22 cellular contexts compared by ENCODE assay signal in the genomic region with DNA sequence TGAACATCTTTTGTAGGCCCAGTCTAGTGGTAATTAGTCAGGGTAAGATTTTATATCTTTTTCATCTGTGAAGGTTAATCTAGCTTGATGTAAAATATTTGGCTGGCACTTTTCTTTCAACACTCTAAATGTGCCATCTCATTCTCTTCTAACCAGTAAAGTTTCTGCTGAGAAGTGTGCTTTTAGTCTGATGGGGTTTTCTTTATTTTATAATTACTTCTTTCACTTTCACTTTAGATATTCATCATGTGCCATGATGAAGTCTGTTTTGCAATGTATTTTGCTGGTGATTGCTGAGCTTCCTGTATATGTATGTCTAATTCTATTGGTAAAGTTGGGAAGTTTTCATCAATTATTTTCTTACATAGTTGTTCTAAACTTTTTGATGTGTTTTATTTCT. TPM values are rescaled to one million over a fixed set of nuclear protein-coding genes. Genes with fewer than 3 reads are reported as not detected.
DNase-seq lines count a peak whose midpoint lies in the region; ATAC-seq, FAIRE-seq and TF ChIP-seq lines count a peak whose summit lies in the region.
"Had no signal": no experiment of that assay in that cellular context is flagged by ENCODE, and none has a peak within 500 bp of the region (broad histone marks: within the 10 kb centered on the region; RNA-seq: fewer than 3 reads in every experiment).

No MANE protein-coding gene starts in this region.

- peaks cover 44% of the 10 kb centered on the region for H3K36me3 Mint-ChIP-seq in CD8-positive, alpha-beta T cell

- H3K4me3 Mint-ChIP-seq in CD8-positive, alpha-beta T cell = peak overlapping the region; percentile 37
- H3K4me3 Mint-ChIP-seq: H9 had no signal

- TF ChIP-seq POLR2A in A549 (IDR thresholded peaks at IDR 0.05; ENCODE audit: low read length) (no peak), lower leg skin (IDR thresholded peaks at IDR 0.05) (no peak)

- peak; percentile 13 for FAIRE-seq in A549 (lab: Jason Lieb, UNC)
- FAIRE-seq: GM19239 had no signal

- TF ChIP-seq CTCF in A549 (IDR thresholded peaks at IDR 0.05) (no peak), lower leg skin (IDR thresholded peaks at IDR 0.05) (no peak)
- no peak for TF ChIP-seq CTCF in CD8-positive, alpha-beta T cell (IDR thresholded peaks at IDR 0.05)

- no peak overlapping the region for H3K4me2 ChIP-seq in A549

- CTCF ChIA-PET in A549 (lab: Yijun Ruan, JAX) = no interaction called here
- CTCF ChIA-PET in CD8-positive, alpha-beta T cell (lab: Charles Lee) = no interaction called here

- peaks cover 24% of the 10 kb centered on the region for H3K9me3 Mint-ChIP-seq in CD8-positive, alpha-beta T cell

- H3K36me3 ChIP-seq in CD8-positive, alpha-beta T cell (ENCODE audit: insufficient read depth, low read length) = no peaks in the 10 kb centered on the region
- H3K36me3 ChIP-seq: Peyer's patch had no signal

- H3K27ac Mint-ChIP-seq in CD8-positive, alpha-beta T cell = no peak overlapping the region
- H3K27ac Mint-ChIP-seq: H9 had no signal

- no peaks in the 10 kb centered on the region for H3K27me3 Mint-ChIP-seq in CD8-positive, alpha-beta T cell (ENCODE audit: low read depth)

- POLR2A ChIA-PET in A549 (lab: Yijun Ruan, JAX) = no interaction called here
- POLR2A ChIA-PET in CD8-positive, alpha-beta T cell (lab: Charles Lee) = no interaction called here

- H3K9me3 ChIP-seq in A549 = peaks cover 34% of the 10 kb centered on the region
- no peaks in the 10 kb centered on the region for H3K9me3 ChIP-seq in CD8-positive, alpha-beta T cell (ENCODE audit: low read length)

- ATAC-seq in A549 (no peak), HG03432 (IDR thresholded peaks at IDR 0.05; ENCODE audit: unreplicated experiment) (no peak)
- ATAC-seq in CD8-positive, alpha-beta T cell = no peak
- ATAC-seq: SK-N-SH treated with all-trans-retinoic acid at 6 μM for 48 hours had no signal

- DNase-seq in A549 (ENCODE audit: low read depth in 1 of 2, low spot score in 1 of 2) = no peak
- no peak for DNase-seq in CD8-positive, alpha-beta T cell
- DNase-seq in OCI-M1 (lab: John Stamatoyannopoulos, UW) = peak; percentile 85
- DNase-seq in fibroblast of peridontal ligament (ENCODE audit: extremely low read depth) = peak; percentile 8
- no peak for DNase-seq in Ammon's horn (ENCODE audit: low spot score)
- no peak for DNase-seq in NCI-H187 treated with DMSO at 0.1 percent for 48 hours (lab: John Stamatoyannopoulos, UW)
- DNase-seq in lower leg skin (ENCODE audit: low spot score in 2 of 2) = no peak
- DNase-seq: ACHN; AML-193; CD4-positive, CD25-positive, alpha-beta regulatory T cell; H9; NCI-H1417 treated with DMSO at 0.1 percent for 48 hours; NCI-H2029; NCI-H2171 treated with DMSO at 0.1 percent for 48 hours; NCI-H510A; NCI-H82; Peyer's patch; SHP77 treated with DMSO at 0.1 percent for 48 hours had no signal

- no peaks in the 10 kb centered on the region for H3K27me3 ChIP-seq in CD8-positive, alpha-beta T cell (ENCODE audit: insufficient read depth, low read length)
- H3K27me3 ChIP-seq: Peyer's patch had no signal

- H3K4me1 Mint-ChIP-seq in CD8-positive, alpha-beta T cell (ENCODE audit: low read depth) = peaks cover 8% of the 10 kb centered on the region
- H3K4me1 Mint-ChIP-seq: H9 had no signal

- H3K4me3 ChIP-seq in A549 = no peak overlapping the region
- no peak overlapping the region for H3K4me3 ChIP-seq in CD8-positive, alpha-beta T cell (ENCODE audit: low read depth, low read length)
- no peak overlapping the region for H3K4me3 ChIP-seq in lower leg skin (ENCODE audit: low read depth, poor library complexity, severe bottlenecking)
- H3K4me3 ChIP-seq: Peyer's patch had no signal

- no peaks in the 10 kb centered on the region for H3K4me1 ChIP-seq in A549
- no peaks in the 10 kb centered on the region for H3K4me1 ChIP-seq in CD8-positive, alpha-beta T cell (ENCODE audit: insufficient read depth, low read length)
- H3K4me1 ChIP-seq: Peyer's patch had no signal

- intact Hi-C loops in CD8-positive, alpha-beta T cell (cut with DNase I, micrococcal nuclease) = no loop called here
- intact Hi-C loops in lower leg skin (cut with DNase I; ENCODE audit: low total_unique reads) = no loop called here

- no peak for TF ChIP-seq EP300 in A549 (IDR thresholded peaks at IDR 0.05)

- no peak overlapping the region for H3K27ac ChIP-seq in A549
- no peak overlapping the region for H3K27ac ChIP-seq in CD8-positive, alpha-beta T cell (ENCODE audit: low read depth, low read length)
- H3K27ac ChIP-seq: HL-60, Peyer's patch had no signal

- no peak for TF ChIP-seq RAD21 in A549 (conservative IDR thresholded peaks at IDR 0.05 in 1 of 2, IDR thresholded peaks at IDR 0.05 in 1 of 2)

TF ChIP-seq in A549, 52 proteins besides CTCF, POLR2A, EP300 and RAD21 (continues in another document):
- TF ChIP-seq EHF (CRISPR knock-in tag; IDR thresholded peaks at IDR 0.05) (no peak), EHMT2 (IDR thresholded peaks at IDR 0.05; ENCODE audit: low read depth) (no peak), PHF8 (IDR thresholded peaks at IDR 0.05; ENCODE audit: borderline replicate concordance, low read depth) (no peak), FOSL2 (IDR thresholded peaks at IDR 0.05) (no peak), FOSL2 (CRISPR knock-in tag; IDR thresholded peaks at IDR 0.05) (no peak), RNF2 (IDR thresholded peaks at IDR 0.05; ENCODE audit: borderline replicate concordance, low read depth) (no peak), CHD2 (IDR thresholded peaks at IDR 0.05; ENCODE audit: low read length, partially characterized antibody) (no peak), KDM5A (IDR thresholded peaks at IDR 0.05) (no peak), RCOR1 (IDR thresholded peaks at IDR 0.05; ENCODE audit: low read depth, low read length) (no peak), JUN (IDR thresholded peaks at IDR 0.05) (no peak), HOXA7 (CRISPR knock-in tag; IDR thresholded peaks at IDR 0.05) (no peak)
- TF ChIP-seq, protein P1, sequence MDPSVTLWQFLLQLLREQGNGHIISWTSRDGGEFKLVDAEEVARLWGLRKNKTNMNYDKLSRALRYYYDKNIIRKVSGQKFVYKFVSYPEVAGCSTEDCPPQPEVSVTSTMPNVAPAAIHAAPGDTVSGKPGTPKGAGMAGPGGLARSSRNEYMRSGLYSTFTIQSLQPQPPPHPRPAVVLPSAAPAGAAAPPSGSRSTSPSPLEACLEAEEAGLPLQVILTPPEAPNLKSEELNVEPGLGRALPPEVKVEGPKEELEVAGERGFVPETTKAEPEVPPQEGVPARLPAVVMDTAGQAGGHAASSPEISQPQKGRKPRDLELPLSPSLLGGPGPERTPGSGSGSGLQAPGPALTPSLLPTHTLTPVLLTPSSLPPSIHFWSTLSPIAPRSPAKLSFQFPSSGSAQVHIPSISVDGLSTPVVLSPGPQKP (IDR thresholded peaks at IDR 0.05; ENCODE audit: low read depth, low read length) = no peak
- TF ChIP-seq, protein P2, sequence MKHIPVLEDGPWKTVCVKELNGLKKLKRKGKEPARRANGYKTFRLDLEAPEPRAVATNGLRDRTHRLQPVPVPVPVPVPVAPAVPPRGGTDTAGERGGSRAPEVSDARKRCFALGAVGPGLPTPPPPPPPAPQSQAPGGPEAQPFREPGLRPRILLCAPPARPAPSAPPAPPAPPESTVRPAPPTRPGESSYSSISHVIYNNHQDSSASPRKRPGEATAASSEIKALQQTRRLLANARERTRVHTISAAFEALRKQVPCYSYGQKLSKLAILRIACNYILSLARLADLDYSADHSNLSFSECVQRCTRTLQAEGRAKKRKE (CRISPR knock-in tag; IDR thresholded peaks at IDR 0.05; ENCODE audit: low read depth) = no peak
- TF ChIP-seq, protein P3, sequence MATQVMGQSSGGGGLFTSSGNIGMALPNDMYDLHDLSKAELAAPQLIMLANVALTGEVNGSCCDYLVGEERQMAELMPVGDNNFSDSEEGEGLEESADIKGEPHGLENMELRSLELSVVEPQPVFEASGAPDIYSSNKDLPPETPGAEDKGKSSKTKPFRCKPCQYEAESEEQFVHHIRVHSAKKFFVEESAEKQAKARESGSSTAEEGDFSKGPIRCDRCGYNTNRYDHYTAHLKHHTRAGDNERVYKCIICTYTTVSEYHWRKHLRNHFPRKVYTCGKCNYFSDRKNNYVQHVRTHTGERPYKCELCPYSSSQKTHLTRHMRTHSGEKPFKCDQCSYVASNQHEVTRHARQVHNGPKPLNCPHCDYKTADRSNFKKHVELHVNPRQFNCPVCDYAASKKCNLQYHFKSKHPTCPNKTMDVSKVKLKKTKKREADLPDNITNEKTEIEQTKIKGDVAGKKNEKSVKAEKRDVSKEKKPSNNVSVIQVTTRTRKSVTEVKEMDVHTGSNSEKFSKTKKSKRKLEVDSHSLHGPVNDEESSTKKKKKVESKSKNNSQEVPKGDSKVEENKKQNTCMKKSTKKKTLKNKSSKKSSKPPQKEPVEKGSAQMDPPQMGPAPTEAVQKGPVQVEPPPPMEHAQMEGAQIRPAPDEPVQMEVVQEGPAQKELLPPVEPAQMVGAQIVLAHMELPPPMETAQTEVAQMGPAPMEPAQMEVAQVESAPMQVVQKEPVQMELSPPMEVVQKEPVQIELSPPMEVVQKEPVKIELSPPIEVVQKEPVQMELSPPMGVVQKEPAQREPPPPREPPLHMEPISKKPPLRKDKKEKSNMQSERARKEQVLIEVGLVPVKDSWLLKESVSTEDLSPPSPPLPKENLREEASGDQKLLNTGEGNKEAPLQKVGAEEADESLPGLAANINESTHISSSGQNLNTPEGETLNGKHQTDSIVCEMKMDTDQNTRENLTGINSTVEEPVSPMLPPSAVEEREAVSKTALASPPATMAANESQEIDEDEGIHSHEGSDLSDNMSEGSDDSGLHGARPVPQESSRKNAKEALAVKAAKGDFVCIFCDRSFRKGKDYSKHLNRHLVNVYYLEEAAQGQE (IDR thresholded peaks at IDR 0.05) = no peak
- TF ChIP-seq, protein P4, sequence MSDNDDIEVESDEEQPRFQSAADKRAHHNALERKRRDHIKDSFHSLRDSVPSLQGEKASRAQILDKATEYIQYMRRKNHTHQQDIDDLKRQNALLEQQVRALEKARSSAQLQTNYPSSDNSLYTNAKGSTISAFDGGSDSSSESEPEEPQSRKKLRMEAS (IDR thresholded peaks at IDR 0.05) = no peak
- TF ChIP-seq, protein P5, sequence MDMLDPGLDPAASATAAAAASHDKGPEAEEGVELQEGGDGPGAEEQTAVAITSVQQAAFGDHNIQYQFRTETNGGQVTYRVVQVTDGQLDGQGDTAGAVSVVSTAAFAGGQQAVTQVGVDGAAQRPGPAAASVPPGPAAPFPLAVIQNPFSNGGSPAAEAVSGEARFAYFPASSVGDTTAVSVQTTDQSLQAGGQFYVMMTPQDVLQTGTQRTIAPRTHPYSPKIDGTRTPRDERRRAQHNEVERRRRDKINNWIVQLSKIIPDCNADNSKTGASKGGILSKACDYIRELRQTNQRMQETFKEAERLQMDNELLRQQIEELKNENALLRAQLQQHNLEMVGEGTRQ (IDR thresholded peaks at IDR 0.05) = no peak

RNA-seq across cellular contexts. Expression of a gene that starts 31.9 kb away (rescaled TPM):
- 1.6 and 2.1 TPM in 2 replicates for polyA plus RNA-seq in A549 (2011; rRNA removed)
- 1.2 and 1.5 TPM in 2 replicates for polyA plus RNA-seq in A549 (2012; cell fraction: cytosol; rRNA removed)
- polyA plus RNA-seq in A549 (2012; cell fraction: nucleus; rRNA removed) = 0.76 and 2.0 TPM in 2 replicates
- 0.95 to 1.3 TPM (median 1.3 TPM) in 3 replicates for polyA plus RNA-seq in A549 (2017; fragmentation: RNase III; extraction: RNeasy Plus Mini Kit Qiagen cat#74134 plus additional on column Dnase treatment)
- polyA minus RNA-seq in A549 (2011; rRNA and poly(A)+ RNA removed) = 2.1 and 3.5 TPM in 2 replicates
- 1 to 10 TPM; 3.5 to 4.4 TPM for total RNA-seq in CD8-positive, alpha-beta T cell
- 10 to 100 TPM in 1 of 4 donors, 1 to 10 TPM in 3; 1.5 to 12.8 (median 5.6) TPM for total RNA-seq in lower leg skin

Comparison
In these comparisons a context has a peak if more than half of its experiments do, and no peak if none do; other contexts are left out.
1. DNase-seq: peak in OCI-M1 (single experiment) and fibroblast of peridontal ligament (single experiment); none in A549 (0 of 2), CD8-positive, alpha-beta T cell (0 of 7), Ammon's horn (single experiment), NCI-H187 treated with DMSO at 0.1 percent for 48 hours (single experiment) and lower leg skin (0 of 2).